In the genomic region with DNA sequence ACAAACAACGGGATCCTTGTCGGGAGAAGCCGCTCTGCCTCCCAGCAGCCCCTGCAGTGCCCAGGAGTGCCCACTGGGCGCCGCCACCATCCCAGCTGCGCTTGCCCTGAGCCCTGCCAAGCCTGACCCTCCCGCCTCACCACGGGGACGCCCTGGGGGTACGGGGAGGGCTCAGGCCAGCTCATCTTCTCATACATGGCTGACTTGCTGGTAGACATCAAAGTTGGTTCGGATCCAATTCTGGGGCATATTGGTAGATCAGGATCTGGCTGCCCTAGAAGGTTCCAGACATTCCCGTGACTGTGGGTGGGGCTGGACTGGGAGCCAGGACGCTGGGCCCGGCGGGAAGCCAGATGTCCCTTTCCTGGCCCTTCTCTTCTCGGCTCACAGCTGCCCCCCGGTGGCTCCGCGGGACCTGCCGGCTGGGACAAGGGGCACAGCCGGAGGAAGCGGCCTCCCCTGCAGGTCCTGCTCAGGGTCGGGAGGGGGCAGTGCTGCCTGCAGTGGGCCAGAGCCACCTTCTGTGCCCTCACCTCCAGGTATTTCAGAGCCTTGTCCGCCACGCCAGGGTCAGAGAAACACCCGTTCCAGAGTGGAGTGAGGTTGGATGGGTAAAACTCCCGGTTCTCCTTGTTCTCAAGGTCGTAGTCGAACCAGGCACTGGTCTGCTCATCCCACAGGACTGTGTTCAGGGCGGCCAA, we compare ENCODE assay signal across 1 cellular context.
TF ChIP-seq lines count a peak whose summit lies in the region.

No MANE protein-coding gene starts in this region.

TF ChIP-seq in WTC11, 78 proteins besides CTCF, POLR2A, EP300 and RAD21 (continued from another document):
- TF ChIP-seq, protein P1, sequence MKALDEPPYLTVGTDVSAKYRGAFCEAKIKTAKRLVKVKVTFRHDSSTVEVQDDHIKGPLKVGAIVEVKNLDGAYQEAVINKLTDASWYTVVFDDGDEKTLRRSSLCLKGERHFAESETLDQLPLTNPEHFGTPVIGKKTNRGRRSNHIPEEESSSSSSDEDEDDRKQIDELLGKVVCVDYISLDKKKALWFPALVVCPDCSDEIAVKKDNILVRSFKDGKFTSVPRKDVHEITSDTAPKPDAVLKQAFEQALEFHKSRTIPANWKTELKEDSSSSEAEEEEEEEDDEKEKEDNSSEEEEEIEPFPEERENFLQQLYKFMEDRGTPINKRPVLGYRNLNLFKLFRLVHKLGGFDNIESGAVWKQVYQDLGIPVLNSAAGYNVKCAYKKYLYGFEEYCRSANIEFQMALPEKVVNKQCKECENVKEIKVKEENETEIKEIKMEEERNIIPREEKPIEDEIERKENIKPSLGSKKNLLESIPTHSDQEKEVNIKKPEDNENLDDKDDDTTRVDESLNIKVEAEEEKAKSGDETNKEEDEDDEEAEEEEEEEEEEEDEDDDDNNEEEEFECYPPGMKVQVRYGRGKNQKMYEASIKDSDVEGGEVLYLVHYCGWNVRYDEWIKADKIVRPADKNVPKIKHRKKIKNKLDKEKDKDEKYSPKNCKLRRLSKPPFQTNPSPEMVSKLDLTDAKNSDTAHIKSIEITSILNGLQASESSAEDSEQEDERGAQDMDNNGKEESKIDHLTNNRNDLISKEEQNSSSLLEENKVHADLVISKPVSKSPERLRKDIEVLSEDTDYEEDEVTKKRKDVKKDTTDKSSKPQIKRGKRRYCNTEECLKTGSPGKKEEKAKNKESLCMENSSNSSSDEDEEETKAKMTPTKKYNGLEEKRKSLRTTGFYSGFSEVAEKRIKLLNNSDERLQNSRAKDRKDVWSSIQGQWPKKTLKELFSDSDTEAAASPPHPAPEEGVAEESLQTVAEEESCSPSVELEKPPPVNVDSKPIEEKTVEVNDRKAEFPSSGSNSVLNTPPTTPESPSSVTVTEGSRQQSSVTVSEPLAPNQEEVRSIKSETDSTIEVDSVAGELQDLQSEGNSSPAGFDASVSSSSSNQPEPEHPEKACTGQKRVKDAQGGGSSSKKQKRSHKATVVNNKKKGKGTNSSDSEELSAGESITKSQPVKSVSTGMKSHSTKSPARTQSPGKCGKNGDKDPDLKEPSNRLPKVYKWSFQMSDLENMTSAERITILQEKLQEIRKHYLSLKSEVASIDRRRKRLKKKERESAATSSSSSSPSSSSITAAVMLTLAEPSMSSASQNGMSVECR (CRISPR knock-in tag; IDR thresholded peaks at IDR 0.05; ENCODE audit: borderline replicate concordance) = peak; percentile 61; the same call in 1 of the 2 replicates
- TF ChIP-seq ELF4 (CRISPR knock-in tag; IDR thresholded peaks at IDR 0.05; ENCODE audit: low read depth) (no peak), KAT7 (CRISPR knock-in tag; IDR thresholded peaks at IDR 0.05; ENCODE audit: borderline replicate concordance) (no peak), ZNF423 (CRISPR knock-in tag; IDR thresholded peaks at IDR 0.05) (peak; percentile 81), ESRRA (CRISPR knock-in tag; IDR thresholded peaks at IDR 0.05; ENCODE audit: borderline replicate concordance) (peak; percentile 54; the same call in 1 of the 2 replicates), EMX1 (CRISPR knock-in tag; IDR thresholded peaks at IDR 0.05) (no peak), PRRX2 (CRISPR knock-in tag; IDR thresholded peaks at IDR 0.05) (no peak), TCF7 (CRISPR knock-in tag; IDR thresholded peaks at IDR 0.05; ENCODE audit: low read depth) (no peak), RELA (CRISPR knock-in tag; IDR thresholded peaks at IDR 0.05; ENCODE audit: borderline replicate concordance) (no peak), ZNF138 (CRISPR knock-in tag; conservative IDR thresholded peaks at IDR 0.05) (0 out of 2 replicates have a peak, but pooled peaks have one; percentile 2), ZNF232 (CRISPR knock-in tag; IDR thresholded peaks at IDR 0.05) (peak; percentile 72; the same call in 1 of the 2 replicates), JAZF1 (CRISPR knock-in tag; IDR thresholded peaks at IDR 0.05) (no peak), MXD4 (CRISPR knock-in tag; IDR thresholded peaks at IDR 0.05; ENCODE audit: borderline replicate concordance) (no peak), GABPB1 (CRISPR knock-in tag; IDR thresholded peaks at IDR 0.05) (peak; percentile 52; the same call in 1 of the 2 replicates), ZNF416 (CRISPR knock-in tag; IDR thresholded peaks at IDR 0.05) (no peak), RORB (CRISPR knock-in tag; IDR thresholded peaks at IDR 0.05) (no peak), ZBTB21 (CRISPR knock-in tag; IDR thresholded peaks at IDR 0.05; ENCODE audit: borderline replicate concordance) (no peak; the same call in 1 of the 2 replicates), FOXJ3 (CRISPR knock-in tag; IDR thresholded peaks at IDR 0.05; ENCODE audit: borderline replicate concordance) (no peak), HMGA2 (CRISPR knock-in tag; IDR thresholded peaks at IDR 0.05) (no peak), ATF1 (CRISPR knock-in tag; IDR thresholded peaks at IDR 0.05) (no peak), NR3C1 (CRISPR knock-in tag; conservative IDR thresholded peaks at IDR 0.05; ENCODE audit: low read depth) (no peak), CBFB (CRISPR knock-in tag; IDR thresholded peaks at IDR 0.05; ENCODE audit: low read depth) (no peak)
- TF ChIP-seq, protein P2, sequence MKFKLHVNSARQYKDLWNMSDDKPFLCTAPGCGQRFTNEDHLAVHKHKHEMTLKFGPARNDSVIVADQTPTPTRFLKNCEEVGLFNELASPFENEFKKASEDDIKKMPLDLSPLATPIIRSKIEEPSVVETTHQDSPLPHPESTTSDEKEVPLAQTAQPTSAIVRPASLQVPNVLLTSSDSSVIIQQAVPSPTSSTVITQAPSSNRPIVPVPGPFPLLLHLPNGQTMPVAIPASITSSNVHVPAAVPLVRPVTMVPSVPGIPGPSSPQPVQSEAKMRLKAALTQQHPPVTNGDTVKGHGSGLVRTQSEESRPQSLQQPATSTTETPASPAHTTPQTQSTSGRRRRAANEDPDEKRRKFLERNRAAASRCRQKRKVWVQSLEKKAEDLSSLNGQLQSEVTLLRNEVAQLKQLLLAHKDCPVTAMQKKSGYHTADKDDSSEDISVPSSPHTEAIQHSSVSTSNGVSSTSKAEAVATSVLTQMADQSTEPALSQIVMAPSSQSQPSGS (CRISPR knock-in tag; IDR thresholded peaks at IDR 0.05; ENCODE audit: borderline replicate concordance, low read depth) = no peak
- TF ChIP-seq, protein P3, sequence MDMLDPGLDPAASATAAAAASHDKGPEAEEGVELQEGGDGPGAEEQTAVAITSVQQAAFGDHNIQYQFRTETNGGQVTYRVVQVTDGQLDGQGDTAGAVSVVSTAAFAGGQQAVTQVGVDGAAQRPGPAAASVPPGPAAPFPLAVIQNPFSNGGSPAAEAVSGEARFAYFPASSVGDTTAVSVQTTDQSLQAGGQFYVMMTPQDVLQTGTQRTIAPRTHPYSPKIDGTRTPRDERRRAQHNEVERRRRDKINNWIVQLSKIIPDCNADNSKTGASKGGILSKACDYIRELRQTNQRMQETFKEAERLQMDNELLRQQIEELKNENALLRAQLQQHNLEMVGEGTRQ (CRISPR knock-in tag; IDR thresholded peaks at IDR 0.05) = no peak
- TF ChIP-seq, protein P4, sequence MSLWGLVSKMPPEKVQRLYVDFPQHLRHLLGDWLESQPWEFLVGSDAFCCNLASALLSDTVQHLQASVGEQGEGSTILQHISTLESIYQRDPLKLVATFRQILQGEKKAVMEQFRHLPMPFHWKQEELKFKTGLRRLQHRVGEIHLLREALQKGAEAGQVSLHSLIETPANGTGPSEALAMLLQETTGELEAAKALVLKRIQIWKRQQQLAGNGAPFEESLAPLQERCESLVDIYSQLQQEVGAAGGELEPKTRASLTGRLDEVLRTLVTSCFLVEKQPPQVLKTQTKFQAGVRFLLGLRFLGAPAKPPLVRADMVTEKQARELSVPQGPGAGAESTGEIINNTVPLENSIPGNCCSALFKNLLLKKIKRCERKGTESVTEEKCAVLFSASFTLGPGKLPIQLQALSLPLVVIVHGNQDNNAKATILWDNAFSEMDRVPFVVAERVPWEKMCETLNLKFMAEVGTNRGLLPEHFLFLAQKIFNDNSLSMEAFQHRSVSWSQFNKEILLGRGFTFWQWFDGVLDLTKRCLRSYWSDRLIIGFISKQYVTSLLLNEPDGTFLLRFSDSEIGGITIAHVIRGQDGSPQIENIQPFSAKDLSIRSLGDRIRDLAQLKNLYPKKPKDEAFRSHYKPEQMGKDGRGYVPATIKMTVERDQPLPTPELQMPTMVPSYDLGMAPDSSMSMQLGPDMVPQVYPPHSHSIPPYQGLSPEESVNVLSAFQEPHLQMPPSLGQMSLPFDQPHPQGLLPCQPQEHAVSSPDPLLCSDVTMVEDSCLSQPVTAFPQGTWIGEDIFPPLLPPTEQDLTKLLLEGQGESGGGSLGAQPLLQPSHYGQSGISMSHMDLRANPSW (CRISPR knock-in tag; conservative IDR thresholded peaks at IDR 0.05; ENCODE audit: low read depth) = no peak
- TF ChIP-seq, protein P5, sequence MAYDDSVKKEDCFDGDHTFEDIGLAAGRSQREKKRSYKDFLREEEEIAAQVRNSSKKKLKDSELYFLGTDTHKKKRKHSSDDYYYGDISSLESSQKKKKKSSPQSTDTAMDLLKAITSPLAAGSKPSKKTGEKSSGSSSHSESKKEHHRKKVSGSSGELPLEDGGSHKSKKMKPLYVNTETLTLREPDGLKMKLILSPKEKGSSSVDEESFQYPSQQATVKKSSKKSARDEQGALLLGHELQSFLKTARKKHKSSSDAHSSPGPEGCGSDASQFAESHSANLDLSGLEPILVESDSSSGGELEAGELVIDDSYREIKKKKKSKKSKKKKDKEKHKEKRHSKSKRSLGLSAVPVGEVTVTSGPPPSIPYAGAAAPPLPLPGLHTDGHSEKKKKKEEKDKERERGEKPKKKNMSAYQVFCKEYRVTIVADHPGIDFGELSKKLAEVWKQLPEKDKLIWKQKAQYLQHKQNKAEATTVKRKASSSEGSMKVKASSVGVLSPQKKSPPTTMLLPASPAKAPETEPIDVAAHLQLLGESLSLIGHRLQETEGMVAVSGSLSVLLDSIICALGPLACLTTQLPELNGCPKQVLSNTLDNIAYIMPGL (CRISPR knock-in tag; IDR thresholded peaks at IDR 0.05) = peak; percentile 93
- TF ChIP-seq, protein P6, sequence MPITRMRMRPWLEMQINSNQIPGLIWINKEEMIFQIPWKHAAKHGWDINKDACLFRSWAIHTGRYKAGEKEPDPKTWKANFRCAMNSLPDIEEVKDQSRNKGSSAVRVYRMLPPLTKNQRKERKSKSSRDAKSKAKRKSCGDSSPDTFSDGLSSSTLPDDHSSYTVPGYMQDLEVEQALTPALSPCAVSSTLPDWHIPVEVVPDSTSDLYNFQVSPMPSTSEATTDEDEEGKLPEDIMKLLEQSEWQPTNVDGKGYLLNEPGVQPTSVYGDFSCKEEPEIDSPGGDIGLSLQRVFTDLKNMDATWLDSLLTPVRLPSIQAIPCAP (CRISPR knock-in tag; IDR thresholded peaks at IDR 0.05) = no peak
- TF ChIP-seq, protein P7, sequence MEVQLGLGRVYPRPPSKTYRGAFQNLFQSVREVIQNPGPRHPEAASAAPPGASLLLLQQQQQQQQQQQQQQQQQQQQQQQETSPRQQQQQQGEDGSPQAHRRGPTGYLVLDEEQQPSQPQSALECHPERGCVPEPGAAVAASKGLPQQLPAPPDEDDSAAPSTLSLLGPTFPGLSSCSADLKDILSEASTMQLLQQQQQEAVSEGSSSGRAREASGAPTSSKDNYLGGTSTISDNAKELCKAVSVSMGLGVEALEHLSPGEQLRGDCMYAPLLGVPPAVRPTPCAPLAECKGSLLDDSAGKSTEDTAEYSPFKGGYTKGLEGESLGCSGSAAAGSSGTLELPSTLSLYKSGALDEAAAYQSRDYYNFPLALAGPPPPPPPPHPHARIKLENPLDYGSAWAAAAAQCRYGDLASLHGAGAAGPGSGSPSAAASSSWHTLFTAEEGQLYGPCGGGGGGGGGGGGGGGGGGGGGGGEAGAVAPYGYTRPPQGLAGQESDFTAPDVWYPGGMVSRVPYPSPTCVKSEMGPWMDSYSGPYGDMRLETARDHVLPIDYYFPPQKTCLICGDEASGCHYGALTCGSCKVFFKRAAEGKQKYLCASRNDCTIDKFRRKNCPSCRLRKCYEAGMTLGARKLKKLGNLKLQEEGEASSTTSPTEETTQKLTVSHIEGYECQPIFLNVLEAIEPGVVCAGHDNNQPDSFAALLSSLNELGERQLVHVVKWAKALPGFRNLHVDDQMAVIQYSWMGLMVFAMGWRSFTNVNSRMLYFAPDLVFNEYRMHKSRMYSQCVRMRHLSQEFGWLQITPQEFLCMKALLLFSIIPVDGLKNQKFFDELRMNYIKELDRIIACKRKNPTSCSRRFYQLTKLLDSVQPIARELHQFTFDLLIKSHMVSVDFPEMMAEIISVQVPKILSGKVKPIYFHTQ (CRISPR knock-in tag; IDR thresholded peaks at IDR 0.05) = no peak
- TF ChIP-seq, protein P8, sequence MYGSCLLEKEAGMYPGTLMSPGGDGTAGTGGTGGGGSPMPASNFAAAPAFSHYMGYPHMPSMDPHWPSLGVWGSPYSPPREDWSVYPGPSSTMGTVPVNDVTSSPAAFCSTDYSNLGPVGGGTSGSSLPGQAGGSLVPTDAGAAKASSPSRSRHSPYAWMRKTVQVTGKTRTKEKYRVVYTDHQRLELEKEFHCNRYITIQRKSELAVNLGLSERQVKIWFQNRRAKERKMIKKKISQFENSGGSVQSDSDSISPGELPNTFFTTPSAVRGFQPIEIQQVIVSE (CRISPR knock-in tag; IDR thresholded peaks at IDR 0.05; ENCODE audit: borderline replicate concordance) = no peak
- TF ChIP-seq, protein P9, sequence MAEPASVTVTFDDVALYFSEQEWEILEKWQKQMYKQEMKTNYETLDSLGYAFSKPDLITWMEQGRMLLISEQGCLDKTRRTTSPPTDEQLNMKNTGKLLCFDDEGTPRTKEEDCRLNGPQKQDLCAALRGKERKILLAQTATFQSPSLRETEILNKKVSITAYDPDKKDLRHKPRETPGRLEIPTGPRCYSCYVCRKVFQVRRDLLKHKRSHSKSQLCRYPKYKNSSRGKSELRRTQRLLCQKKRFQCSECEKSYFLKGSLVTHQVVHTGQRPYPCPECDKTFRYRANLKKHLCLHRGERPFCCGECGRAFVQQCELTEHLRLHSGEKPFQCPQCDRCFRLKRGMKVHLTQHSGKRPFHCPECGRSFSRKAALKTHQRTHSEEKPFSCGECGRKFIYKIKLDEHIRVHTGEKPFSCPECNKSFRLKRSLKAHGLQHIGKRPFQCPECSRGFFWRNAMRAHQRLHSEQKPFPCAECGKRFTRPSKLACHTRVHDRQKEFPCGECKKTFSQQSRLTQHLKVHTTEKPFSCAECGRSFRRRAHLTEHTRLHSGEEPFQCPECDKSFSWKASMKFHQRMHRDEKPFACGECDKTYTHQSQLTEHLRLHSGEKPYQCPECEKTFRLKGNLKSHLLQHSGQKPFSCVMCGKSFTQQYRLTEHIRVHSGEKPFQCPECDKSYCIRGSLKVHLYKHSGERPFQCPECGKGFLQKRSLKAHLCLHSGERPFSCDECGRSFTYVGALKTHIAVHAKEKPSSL (CRISPR knock-in tag; conservative IDR thresholded peaks at IDR 0.05) = no peak
- TF ChIP-seq, protein P10, sequence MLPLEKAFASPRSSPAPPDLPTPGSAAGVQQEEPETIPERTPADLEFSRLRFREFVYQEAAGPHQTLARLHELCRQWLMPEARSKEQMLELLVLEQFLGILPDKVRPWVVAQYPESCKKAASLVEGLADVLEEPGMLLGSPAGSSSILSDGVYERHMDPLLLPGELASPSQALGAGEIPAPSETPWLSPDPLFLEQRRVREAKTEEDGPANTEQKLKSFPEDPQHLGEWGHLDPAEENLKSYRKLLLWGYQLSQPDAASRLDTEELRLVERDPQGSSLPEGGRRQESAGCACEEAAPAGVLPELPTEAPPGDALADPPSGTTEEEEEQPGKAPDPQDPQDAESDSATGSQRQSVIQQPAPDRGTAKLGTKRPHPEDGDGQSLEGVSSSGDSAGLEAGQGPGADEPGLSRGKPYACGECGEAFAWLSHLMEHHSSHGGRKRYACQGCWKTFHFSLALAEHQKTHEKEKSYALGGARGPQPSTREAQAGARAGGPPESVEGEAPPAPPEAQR (CRISPR knock-in tag; IDR thresholded peaks at IDR 0.05) = no peak
- TF ChIP-seq, protein P11, sequence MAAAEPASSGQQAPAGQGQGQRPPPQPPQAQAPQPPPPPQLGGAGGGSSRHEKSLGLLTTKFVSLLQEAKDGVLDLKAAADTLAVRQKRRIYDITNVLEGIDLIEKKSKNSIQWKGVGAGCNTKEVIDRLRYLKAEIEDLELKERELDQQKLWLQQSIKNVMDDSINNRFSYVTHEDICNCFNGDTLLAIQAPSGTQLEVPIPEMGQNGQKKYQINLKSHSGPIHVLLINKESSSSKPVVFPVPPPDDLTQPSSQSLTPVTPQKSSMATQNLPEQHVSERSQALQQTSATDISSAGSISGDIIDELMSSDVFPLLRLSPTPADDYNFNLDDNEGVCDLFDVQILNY (CRISPR knock-in tag; IDR thresholded peaks at IDR 0.05) = peak; percentile 73; the same call in 1 of the 2 replicates
TF ChIP-seq in WTC11: peak in this region for 17.
